36 cellular contexts compared by ENCODE assay signal in genomic region chr19:19944583-19944880, GRCh38. TPM values are rescaled to one million over a fixed set of nuclear protein-coding genes. Genes with fewer than 3 reads are reported as not detected.
"Had no signal": no experiment of that assay in that cellular context is flagged by ENCODE, and none has a peak within 500 bp of the region (broad histone marks: within the 10 kb centered on the region; RNA-seq: fewer than 3 reads in every experiment).

No MANE protein-coding gene starts in this region.

- H3K4me3 ChIP-seq: MG63 had no signal

- H3K27me3 ChIP-seq: MG63 had no signal

- H3K36me3 ChIP-seq: MG63 had no signal

- H3K4me2 ChIP-seq: KMS-11 had no signal

- H3K9ac ChIP-seq: KMS-11 had no signal

- DNase-seq: Karpas-422, Kasumi-1, MG63, MM.1S, MV-4-11, NCI-H1048, NCI-H1092, NCI-H1092 treated with DMSO at 0.1 percent for 48 hours, NCI-H1105, NCI-H1105 treated with DMSO at 0.1 percent for 48 hours, NCI-H1417, NCI-H1417 treated with DMSO at 0.1 percent for 48 hours, NCI-H1436, NCI-H1436 treated with DMSO at 0.1 percent for 48 hours, NCI-H146, NCI-H1694, NCI-H1694 treated with DMSO at 0.1 percent for 48 hours, NCI-H187, NCI-H187 treated with DMSO at 0.1 percent for 48 hours, NCI-H1930, NCI-H2029, NCI-H2029 treated with DMSO at 0.1 percent for 48 hours, NCI-H2081, NCI-H2081 treated with DMSO at 0.1 percent for 48 hours, NCI-H2107, NCI-H2171, NCI-H2171 treated with DMSO at 0.1 percent for 48 hours, NCI-H2227 treated with DMSO at 0.1 percent for 48 hours, NCI-H226, NCI-H345, NCI-H446, NCI-H446 treated with DMSO at 0.1 percent for 48 hours, NCI-H510A, NCI-H510A treated with DMSO at 0.1 percent for 48 hours had no signal

- H3K27ac ChIP-seq: KMS-11 had no signal

RNA-seq across cellular contexts. Expression of gene ZNF93, which starts 43.8 kb away (rescaled TPM):
- total RNA-seq: NCI-H460 had no signal
